8 cellular contexts compared by ENCODE assay signal in the genomic region with DNA sequence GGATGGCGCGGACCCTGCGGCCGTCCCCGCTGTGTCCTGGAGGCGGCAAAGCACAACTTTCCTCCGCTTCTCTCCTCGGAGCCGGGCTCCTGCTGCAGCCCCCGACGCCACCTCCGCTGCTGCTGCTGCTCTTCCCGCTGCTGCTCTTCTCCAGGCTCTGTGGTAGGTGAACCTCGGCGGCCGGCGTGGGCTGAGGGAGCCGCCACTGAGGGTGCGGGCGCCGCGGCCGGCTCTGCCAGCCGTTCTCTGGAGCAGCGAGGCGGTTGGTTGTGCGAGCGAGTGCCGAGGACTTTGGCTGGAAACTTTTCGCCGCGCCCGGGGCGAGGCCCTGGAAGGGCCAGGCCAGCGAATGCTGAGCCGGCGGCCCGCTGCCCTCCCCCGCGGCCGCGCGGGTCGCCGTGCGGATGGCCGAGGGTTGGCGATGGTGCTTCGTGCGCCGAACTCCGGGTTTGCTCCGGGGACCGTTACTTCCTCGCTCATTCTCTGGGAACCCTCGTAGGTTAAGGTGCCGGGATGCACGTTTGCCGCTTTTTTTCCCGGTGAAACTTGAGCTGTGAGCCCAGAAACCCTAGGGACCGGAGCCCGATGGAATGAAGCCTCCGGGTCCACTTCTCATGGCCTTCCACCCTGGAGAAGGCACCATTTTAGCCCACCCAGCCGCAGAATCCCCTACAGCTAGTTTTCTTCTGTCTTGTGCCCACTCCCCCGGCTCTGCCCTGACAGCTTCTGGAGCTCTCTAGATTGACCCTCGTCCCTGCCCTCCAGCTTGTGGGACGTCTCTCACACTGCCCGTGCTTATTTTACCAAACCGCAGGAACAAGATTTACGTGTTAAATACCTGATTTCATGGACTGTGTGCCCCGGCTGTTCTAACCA. TPM values are rescaled to one million over a fixed set of nuclear protein-coding genes. Genes with fewer than 3 reads are reported as not detected.
A peak's percentile ranks its signal among the peaks of the same experiment; 100 is the strongest.
DNase-seq lines count a peak whose midpoint lies in the region; ATAC-seq, FAIRE-seq and TF ChIP-seq lines count a peak whose summit lies in the region.

No MANE protein-coding gene starts in this region.

- intact Hi-C loops in activated CD4-positive, alpha-beta memory T cell treated with anti-CD3 and anti-CD28 coated beads for 36 hours (cut with micrococcal nuclease): loop anchor here (5.0 to 10.0 kb wide), 4 partner anchors 183 to 1337 kb away; a partner anchor contains a TSS
- intact Hi-C loops in esophagus squamous epithelium (cut with DNase I): no loop called here

- ATAC-seq in GM19395 (IDR thresholded peaks at IDR 0.05; ENCODE audit: unreplicated experiment) (peak; percentile 41), HG03571 (IDR thresholded peaks at IDR 0.05; ENCODE audit: unreplicated experiment) (peak; percentile 31), upper lobe of left lung (ENCODE audit: low FRiP score in 2 of 2) (peak; percentile 11 to 45)
- ATAC-seq in naive thymus-derived CD8-positive, alpha-beta T cell: peak; percentile 31 to 37

- TF ChIP-seq CTCF in esophagus squamous epithelium (IDR thresholded peaks at IDR 0.05) (no peak), upper lobe of left lung (IDR thresholded peaks at IDR 0.05) (no peak)

- H3K4me3 Mint-ChIP-seq in activated CD4-positive, alpha-beta memory T cell treated with anti-CD3 and anti-CD28 coated beads for 36 hours: peak overlapping the region; percentile 91
- H3K4me3 Mint-ChIP-seq in naive thymus-derived CD8-positive, alpha-beta T cell: peak overlapping the region; percentile 87 to 97 (median 90)

- peaks cover 41% of the 10 kb centered on the region for H3K4me1 Mint-ChIP-seq in activated CD4-positive, alpha-beta memory T cell treated with anti-CD3 and anti-CD28 coated beads for 36 hours (ENCODE audit: low read depth)
- peaks cover 21 to 38% (median 28%) of the 10 kb centered on the region in 4 donors for H3K4me1 Mint-ChIP-seq in naive thymus-derived CD8-positive, alpha-beta T cell

- TF ChIP-seq POLR2A in esophagus squamous epithelium (IDR thresholded peaks at IDR 0.05): no peak
- no peak for TF ChIP-seq POLR2A in upper lobe of left lung (IDR thresholded peaks at IDR 0.05)

- CTCF ChIA-PET in activated CD4-positive, alpha-beta memory T cell treated with anti-CD3 and anti-CD28 coated beads for 36 hours (lab: Charles Lee): no interaction called here

- no peak for FAIRE-seq in RCC 7860 (lab: Jason Lieb, UNC)

- TF ChIP-seq EP300 in upper lobe of left lung (IDR thresholded peaks at IDR 0.05): no peak

- H3K27me3 ChIP-seq in esophagus squamous epithelium (peaks cover 0 to 27% (median 0%) of the 10 kb centered on the region in 4 donors), upper lobe of left lung (peaks cover 0 to 7% (median 0%) of the 10 kb centered on the region in 4 donors)

- H3K36me3 ChIP-seq in esophagus squamous epithelium (no peaks in the 10 kb centered on the region), upper lobe of left lung (no peaks in the 10 kb centered on the region)

- POLR2A ChIA-PET in activated CD4-positive, alpha-beta memory T cell treated with anti-CD3 and anti-CD28 coated beads for 36 hours (lab: Charles Lee): no interaction called here
- POLR2A ChIA-PET in naive thymus-derived CD8-positive, alpha-beta T cell (lab: Charles Lee): no interaction called here

- H3K27ac ChIP-seq in esophagus squamous epithelium (peak overlapping the region; percentile 71 to 96 (median 88)), upper lobe of left lung (peak overlapping the region; percentile 86 to 94 (median 90))

- H3K9me3 ChIP-seq in esophagus squamous epithelium (no peaks in the 10 kb centered on the region), upper lobe of left lung (no peaks in the 10 kb centered on the region)

- WGBS in esophagus squamous epithelium, 2 donors: 0 to 3% methylated on average over 17 to 21 of the region's 71 CpGs
- WGBS in upper lobe of left lung, 2 donors: 0 to 1% methylated on average over 21 to 67 of the region's 71 CpGs

- peaks cover 7 to 44% (median 12%) of the 10 kb centered on the region in 3 donors for H3K4me1 ChIP-seq in esophagus squamous epithelium
- H3K4me1 ChIP-seq in upper lobe of left lung: peaks cover 7 to 19% (median 15%) of the 10 kb centered on the region in 4 donors

- H3K27ac Mint-ChIP-seq in activated CD4-positive, alpha-beta memory T cell treated with anti-CD3 and anti-CD28 coated beads for 36 hours: peak overlapping the region; percentile 14
- peak overlapping the region; percentile 8 to 85 (median 78) for H3K27ac Mint-ChIP-seq in naive thymus-derived CD8-positive, alpha-beta T cell

- DNase-seq in AG08395 (ENCODE audit: low spot score): peak; percentile 8
- peak; percentile 47 for DNase-seq in activated CD4-positive, alpha-beta memory T cell treated with anti-CD3 and anti-CD28 coated beads for 36 hours
- DNase-seq in esophagus squamous epithelium (lab: John Stamatoyannopoulos, UW): no peak
- peak in 8 of 10 donors; percentile 1 to 55 (median 24) for DNase-seq in naive thymus-derived CD8-positive, alpha-beta T cell
- peak; percentile 26 to 90 for DNase-seq in upper lobe of left lung
- DNase-seq in RCC 7860 (ENCODE audit: low spot score): no peak

- peak overlapping the region; percentile 49 to 96 (median 74) for H3K4me3 ChIP-seq in esophagus squamous epithelium
- H3K4me3 ChIP-seq in upper lobe of left lung: peak overlapping the region; percentile 77 to 93 (median 83)

- H3K9me3 Mint-ChIP-seq in activated CD4-positive, alpha-beta memory T cell treated with anti-CD3 and anti-CD28 coated beads for 36 hours: no peaks in the 10 kb centered on the region
- H3K9me3 Mint-ChIP-seq in naive thymus-derived CD8-positive, alpha-beta T cell: no peaks in the 10 kb centered on the region

- peaks cover 20% of the 10 kb centered on the region for H3K27me3 Mint-ChIP-seq in activated CD4-positive, alpha-beta memory T cell treated with anti-CD3 and anti-CD28 coated beads for 36 hours
- peaks cover 11 to 33% (median 26%) of the 10 kb centered on the region in 5 donors for H3K27me3 Mint-ChIP-seq in naive thymus-derived CD8-positive, alpha-beta T cell

- no peaks in the 10 kb centered on the region for H3K36me3 Mint-ChIP-seq in activated CD4-positive, alpha-beta memory T cell treated with anti-CD3 and anti-CD28 coated beads for 36 hours
- no peaks in the 10 kb centered on the region for H3K36me3 Mint-ChIP-seq in naive thymus-derived CD8-positive, alpha-beta T cell

RNA-seq across cellular contexts. Expression of a gene that starts 0.6 kb away (rescaled TPM):
- 10 to 100 TPM; 10.5 to 11.3 TPM for total RNA-seq in activated CD4-positive, alpha-beta memory T cell treated with anti-CD3 and anti-CD28 coated beads for 36 hours
- total RNA-seq in esophagus squamous epithelium (1 to 10 TPM; 1.4 to 9.9 (median 2.0) TPM), upper lobe of left lung (10 to 100 TPM in 4 of 6 donors, 1 to 10 TPM in 2; 6.3 to 31.6 (median 22.1) TPM)
- total RNA-seq in naive thymus-derived CD8-positive, alpha-beta T cell: 1 to 10 TPM; 4.6 to 4.8 TPM
- polyA plus RNA-seq in naive thymus-derived CD8-positive, alpha-beta T cell: under 1 TPM; 0.26 to 0.53 (median 0.42) TPM

Comparison
In these comparisons a context has a peak if more than half of its experiments do, and no peak if none do; other contexts are left out.
1. DNase-seq: peak in AG08395 (single experiment), activated CD4-positive, alpha-beta memory T cell treated with anti-CD3 and anti-CD28 coated beads for 36 hours (single experiment), naive thymus-derived CD8-positive, alpha-beta T cell (8 of 10) and upper lobe of left lung (2 of 2); none in esophagus squamous epithelium (single experiment) and RCC 7860 (single experiment).
2. Peak in every context shown above with its lines, with median percentiles within 50 percentile points of each other: ATAC-seq.